In the genomic region with DNA sequence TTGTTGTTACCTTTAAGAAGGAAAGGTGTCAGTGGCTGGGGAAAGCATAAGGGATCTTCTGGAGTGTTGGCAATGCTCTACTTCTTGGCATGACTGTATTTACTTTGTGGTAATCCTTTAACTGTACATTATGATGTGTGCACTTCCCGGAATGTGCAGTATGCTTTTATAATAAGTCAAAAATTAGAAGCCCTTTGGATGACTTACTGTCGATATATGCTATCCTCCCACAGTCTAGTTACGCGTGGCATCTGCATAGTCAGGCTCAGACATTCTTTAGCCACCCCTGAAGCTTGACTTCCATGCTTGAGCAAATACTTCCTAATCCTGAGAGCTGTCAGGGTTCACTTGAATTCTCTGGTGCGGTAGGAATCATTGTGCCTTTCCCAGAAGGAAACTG, we compare ENCODE assay signal across 21 cellular contexts. TPM values are rescaled to one million over a fixed set of nuclear protein-coding genes. Genes with fewer than 3 reads are reported as not detected.
DNase-seq lines count a peak whose midpoint lies in the region; ATAC-seq, FAIRE-seq and TF ChIP-seq lines count a peak whose summit lies in the region.
"Had no signal": no experiment of that assay in that cellular context is flagged by ENCODE, and none has a peak within 500 bp of the region (broad histone marks: within the 10 kb centered on the region; RNA-seq: fewer than 3 reads in every experiment).

No MANE protein-coding gene starts in this region.

- peak; percentile 86 for FAIRE-seq in A549 (lab: Jason Lieb, UNC)
- FAIRE-seq: A204.1, pancreas had no signal

- H3K36me3 Mint-ChIP-seq in HFFc6 (ENCODE audit: low read depth): no peaks in the 10 kb centered on the region

- CTCF ChIA-PET in A549 (lab: Yijun Ruan, JAX): interaction anchor here (1.1 to 2.1 kb wide), 2 partner anchors 22 to 50 kb away, joined by 3 to 11 read pairs; no protein-coding TSS in a partner anchor

- peak; percentile 82 to 93; a peak in 4 of 5 replicates for TF ChIP-seq EP300 in A549 (IDR thresholded peaks at IDR 0.05)

- H3K4me1 ChIP-seq in A549: peaks cover 61% of the 10 kb centered on the region
- H3K4me1 ChIP-seq: body of pancreas, pancreas had no signal

- H3K4me3 ChIP-seq in A549: no peak overlapping the region
- H3K4me3 ChIP-seq in cardiac fibroblast (replicated peaks in 1 of 2; ENCODE audit: low read depth in 2 of 2, low read length in 2 of 2): no peak overlapping the region
- H3K4me3 ChIP-seq: body of pancreas, pancreas, thyroid gland had no signal

- H3K27ac ChIP-seq in A549: peak overlapping the region; percentile 88 to 92
- H3K27ac ChIP-seq: body of pancreas, pancreas had no signal

- no peak for TF ChIP-seq POLR2A in A549 (IDR thresholded peaks at IDR 0.05; ENCODE audit: low read length)

- TF ChIP-seq RAD21 in A549 (conservative IDR thresholded peaks at IDR 0.05 in 1 of 2, IDR thresholded peaks at IDR 0.05 in 1 of 2): peak in 1 of 2 experiments; percentile 43; a peak in 3 of 5 replicates

- WGBS in A549 (ENCODE audit: missing lambda C conversion rate): 2% methylated on average over 4 of the region's 5 CpGs

- H3K4me2 ChIP-seq in A549: peak overlapping the region; percentile 74

- H3K27me3 Mint-ChIP-seq in HFFc6 (ENCODE audit: insufficient read depth): no peaks in the 10 kb centered on the region; the same call in 1 of the 2 replicates
- H3K27me3 Mint-ChIP-seq: activated T-helper 17 cell treated with anti-CD3 and anti-CD28 coated beads, Interleukin-2, amount 50 U/mL, for 72 hours had no signal

- POLR2A ChIA-PET in A549 (lab: Yijun Ruan, JAX): no interaction called here

- TF ChIP-seq CTCF in A549 (IDR thresholded peaks at IDR 0.05) (no peak), HFFc6 (IDR thresholded peaks at IDR 0.05) (no peak), cardiac fibroblast (IDR thresholded peaks at IDR 0.05; ENCODE audit: low read depth, low read length) (no peak)

- DNase-seq in A549 (ENCODE audit: low read depth in 1 of 2, low spot score in 1 of 2) (peak; percentile 46 to 90), HFFc6 (peak; percentile 90), cardiac fibroblast (ENCODE audit: low read depth in 2 of 2) (peak; percentile 77 to 92), left kidney (ENCODE audit: low read depth, low spot score) (peak; percentile 65), NCI-H1694 (lab: John Stamatoyannopoulos, UW) (no peak), NOMO-1 treated with DMSO at 0.1 percent for 48 hours (lab: John Stamatoyannopoulos, UW; ENCODE audit: unreplicated experiment) (no peak)
- DNase-seq: activated CD4-positive, alpha-beta T cell treated with anti-CD3 and anti-CD28 coated beads, Interleukin-2, amount 10 ng/mL, durations not matched to agents 24 days and 14 days; body of pancreas; DND-41; hypothalamus; NCI-H524 treated with DMSO at 0.1 percent for 48 hours; pancreas; thyroid gland had no signal

- peak overlapping the region; percentile 87 for H3K27ac Mint-ChIP-seq in HFFc6
- H3K27ac Mint-ChIP-seq: activated CD4-positive, alpha-beta T cell treated with anti-CD3 and anti-CD28 coated beads, Interleukin-2, amount 10 ng/mL, durations not matched to agents 24 days and 14 days; activated T-helper 17 cell treated with anti-CD3 and anti-CD28 coated beads, Interleukin-2, amount 50 U/mL, for 72 hours had no signal

- peak overlapping the region; percentile 69 for H3K4me3 Mint-ChIP-seq in HFFc6
- H3K4me3 Mint-ChIP-seq: activated CD4-positive, alpha-beta T cell treated with anti-CD3 and anti-CD28 coated beads, Interleukin-2, amount 10 ng/mL, durations not matched to agents 24 days and 14 days; activated T-helper 17 cell treated with anti-CD3 and anti-CD28 coated beads, Interleukin-2, amount 50 U/mL, for 72 hours had no signal

- ATAC-seq in A549 (peak; percentile 96 to 97), HG03342 (IDR thresholded peaks at IDR 0.05; ENCODE audit: unreplicated experiment) (no peak), HG03045 (IDR thresholded peaks at IDR 0.05; ENCODE audit: unreplicated experiment) (no peak)
- ATAC-seq: activated T-helper 17 cell treated with anti-CD3 and anti-CD28 coated beads, Interleukin-2, amount 50 U/mL, for 72 hours; body of pancreas; HCT116; pancreas; Right ventricle myocardium inferior had no signal

- peaks cover 68% of the 10 kb centered on the region for H3K4me1 Mint-ChIP-seq in HFFc6 (ENCODE audit: low read depth)
- H3K4me1 Mint-ChIP-seq: activated CD4-positive, alpha-beta T cell treated with anti-CD3 and anti-CD28 coated beads, Interleukin-2, amount 10 ng/mL, durations not matched to agents 24 days and 14 days; activated T-helper 17 cell treated with anti-CD3 and anti-CD28 coated beads, Interleukin-2, amount 50 U/mL, for 72 hours had no signal

- H3K9me3 Mint-ChIP-seq in HFFc6: no peaks in the 10 kb centered on the region
- H3K9me3 Mint-ChIP-seq: activated CD4-positive, alpha-beta T cell treated with anti-CD3 and anti-CD28 coated beads, Interleukin-2, amount 10 ng/mL, durations not matched to agents 24 days and 14 days; activated T-helper 17 cell treated with anti-CD3 and anti-CD28 coated beads, Interleukin-2, amount 50 U/mL, for 72 hours had no signal

- no peaks in the 10 kb centered on the region for H3K9me3 ChIP-seq in A549
- H3K9me3 ChIP-seq: body of pancreas, pancreas, thyroid gland had no signal

TF ChIP-seq in A549, 52 proteins besides CTCF, POLR2A, EP300 and RAD21:
- TF ChIP-seq CHD2 (IDR thresholded peaks at IDR 0.05; ENCODE audit: low read length, partially characterized antibody): no peak
- peak; percentile 79 for TF ChIP-seq FOSL2 (IDR thresholded peaks at IDR 0.05)
- TF ChIP-seq FOSL2 (CRISPR knock-in tag; IDR thresholded peaks at IDR 0.05): peak; percentile 93
- TF ChIP-seq, protein P1, sequence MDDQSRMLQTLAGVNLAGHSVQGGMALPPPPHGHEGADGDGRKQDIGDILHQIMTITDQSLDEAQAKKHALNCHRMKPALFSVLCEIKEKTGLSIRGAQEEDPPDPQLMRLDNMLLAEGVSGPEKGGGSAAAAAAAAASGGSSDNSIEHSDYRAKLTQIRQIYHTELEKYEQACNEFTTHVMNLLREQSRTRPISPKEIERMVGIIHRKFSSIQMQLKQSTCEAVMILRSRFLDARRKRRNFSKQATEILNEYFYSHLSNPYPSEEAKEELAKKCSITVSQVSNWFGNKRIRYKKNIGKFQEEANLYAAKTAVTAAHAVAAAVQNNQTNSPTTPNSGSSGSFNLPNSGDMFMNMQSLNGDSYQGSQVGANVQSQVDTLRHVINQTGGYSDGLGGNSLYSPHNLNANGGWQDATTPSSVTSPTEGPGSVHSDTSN (IDR thresholded peaks at IDR 0.05): 0 out of 2 replicates have a peak, but pooled peaks have one; percentile 29
- TF ChIP-seq, protein P2, sequence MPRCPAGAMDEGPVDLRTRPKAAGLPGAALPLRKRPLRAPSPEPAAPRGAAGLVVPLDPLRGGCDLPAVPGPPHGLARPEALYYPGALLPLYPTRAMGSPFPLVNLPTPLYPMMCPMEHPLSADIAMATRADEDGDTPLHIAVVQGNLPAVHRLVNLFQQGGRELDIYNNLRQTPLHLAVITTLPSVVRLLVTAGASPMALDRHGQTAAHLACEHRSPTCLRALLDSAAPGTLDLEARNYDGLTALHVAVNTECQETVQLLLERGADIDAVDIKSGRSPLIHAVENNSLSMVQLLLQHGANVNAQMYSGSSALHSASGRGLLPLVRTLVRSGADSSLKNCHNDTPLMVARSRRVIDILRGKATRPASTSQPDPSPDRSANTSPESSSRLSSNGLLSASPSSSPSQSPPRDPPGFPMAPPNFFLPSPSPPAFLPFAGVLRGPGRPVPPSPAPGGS (IDR thresholded peaks at IDR 0.05): peak; percentile 81; the same call in 2 of the 3 replicates
- TF ChIP-seq HDAC2 (IDR thresholded peaks at IDR 0.05): no peak
- TF ChIP-seq HOXA7 (CRISPR knock-in tag; IDR thresholded peaks at IDR 0.05): no peak
- TF ChIP-seq, protein P3, sequence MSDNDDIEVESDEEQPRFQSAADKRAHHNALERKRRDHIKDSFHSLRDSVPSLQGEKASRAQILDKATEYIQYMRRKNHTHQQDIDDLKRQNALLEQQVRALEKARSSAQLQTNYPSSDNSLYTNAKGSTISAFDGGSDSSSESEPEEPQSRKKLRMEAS (IDR thresholded peaks at IDR 0.05): peak; percentile 64
- TF ChIP-seq NFE2L2 (conservative IDR thresholded peaks at IDR 0.05; ENCODE audit: low read length): no peak
- no peak for TF ChIP-seq EHF (CRISPR knock-in tag; IDR thresholded peaks at IDR 0.05)
- no peak for TF ChIP-seq MYC (IDR thresholded peaks at IDR 0.05; ENCODE audit: borderline replicate concordance, low read length)
- no peak for TF ChIP-seq KDM5A (IDR thresholded peaks at IDR 0.05)
- peak; percentile 76 to 87 for TF ChIP-seq JUN (IDR thresholded peaks at IDR 0.05)
- TF ChIP-seq, protein P4, sequence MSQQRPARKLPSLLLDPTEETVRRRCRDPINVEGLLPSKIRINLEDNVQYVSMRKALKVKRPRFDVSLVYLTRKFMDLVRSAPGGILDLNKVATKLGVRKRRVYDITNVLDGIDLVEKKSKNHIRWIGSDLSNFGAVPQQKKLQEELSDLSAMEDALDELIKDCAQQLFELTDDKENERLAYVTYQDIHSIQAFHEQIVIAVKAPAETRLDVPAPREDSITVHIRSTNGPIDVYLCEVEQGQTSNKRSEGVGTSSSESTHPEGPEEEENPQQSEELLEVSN (IDR thresholded peaks at IDR 0.05; ENCODE audit: borderline replicate concordance, low read depth): no peak
- peak in 1 of 2 experiments; percentile 45; a peak in 1 of 4 replicates for TF ChIP-seq CEBPB (IDR thresholded peaks at IDR 0.05)
- TF ChIP-seq GATA3 (IDR thresholded peaks at IDR 0.05; ENCODE audit: borderline replicate concordance): peak; percentile 92
- peak; percentile 90 for TF ChIP-seq JUNB (IDR thresholded peaks at IDR 0.05)

RNA-seq across cellular contexts. Expression of a gene that starts 20.7 kb away (rescaled TPM):
- polyA plus RNA-seq in A549 (2011; rRNA removed): 5.9 and 6.0 TPM in 2 replicates
- polyA plus RNA-seq in A549 (2012; cell fraction: cytosol; rRNA removed): 7.7 and 8.2 TPM in 2 replicates
- polyA plus RNA-seq in A549 (2012; cell fraction: nucleus; rRNA removed): 16.7 and 21.2 TPM in 2 replicates
- polyA plus RNA-seq in A549 (2017; fragmentation: RNase III; extraction: RNeasy Plus Mini Kit Qiagen cat#74134 plus additional on column Dnase treatment): 6.6 to 7.6 TPM (median 6.8 TPM) in 3 replicates
- 9.4 and 9.5 TPM in 2 replicates for polyA minus RNA-seq in A549 (2011; rRNA and poly(A)+ RNA removed)
- 10 to 100 TPM; 31.0 to 39.5 (median 33.9) TPM for total RNA-seq in HFFc6 (2021; fragmentation: NEBNext Ultra II Directional; extraction: Animal tissue kit (Norgen Biotek cat#: 25700))
- total RNA-seq: HT-29, lung microvascular endothelial cell had no signal

Comparison
In these comparisons a context has a peak if more than half of its experiments do, and no peak if none do; other contexts are left out.
1. ATAC-seq: peak in A549 (2 of 2); none in HG03342 (single experiment) and HG03045 (single experiment).
2. DNase-seq: peak in A549 (2 of 2), HFFc6 (single experiment), cardiac fibroblast (2 of 2) and left kidney (single experiment); none in NCI-H1694 (single experiment) and NOMO-1 treated with DMSO at 0.1 percent for 48 hours (single experiment).